18 cellular contexts compared by ENCODE assay signal in genomic region chr13:20519887-20520286, GRCh38.
"Had no signal": no experiment of that assay in that cellular context is flagged by ENCODE, and none has a peak within 500 bp of the region (broad histone marks: within the 10 kb centered on the region; RNA-seq: fewer than 3 reads in every experiment).

No MANE protein-coding gene starts in this region.

- H3K4me1 ChIP-seq: pancreas had no signal

- H3K4me3 ChIP-seq: ascending aorta, lung, pancreas, tibial artery had no signal

- H3K27me3 Mint-ChIP-seq: activated B cell treated with CpG ODN at 0.5 μM for 24 hours; activated naive CD8-positive, alpha-beta T cell treated with anti-CD3 and anti-CD28 coated beads, Interleukin-2, amount 10 ng/mL, durations not matched to agents 7 days and 5 days; dendritic cell treated with granulocyte-macrophage colony-stimulating factor and Interleukin-4, amounts not matched to agents 40 ng/mL and 50 ng/mL, for 4 days; effector memory CD8-positive, alpha-beta T cell; naive B cell had no signal

- H3K4me3 Mint-ChIP-seq: activated B cell treated with CpG ODN at 0.5 μM for 24 hours; activated naive CD8-positive, alpha-beta T cell treated with anti-CD3 and anti-CD28 coated beads, Interleukin-2, amount 10 ng/mL, durations not matched to agents 7 days and 5 days; dendritic cell treated with granulocyte-macrophage colony-stimulating factor and Interleukin-4, amounts not matched to agents 40 ng/mL and 50 ng/mL, for 4 days; effector memory CD8-positive, alpha-beta T cell; naive B cell; T-helper 2 cell treated with Interferon-gamma antibody and Interleukin-4, amounts not matched to agents 5 μg/mL and 100 μg/mL, for 36 hours had no signal

- DNase-seq: activated B cell treated with CpG ODN at 0.5 μM for 24 hours; activated CD4-positive, alpha-beta T cell treated with anti-CD3 and anti-CD28 coated beads, Interleukin-2, amount 50 U/mL, for 1 hour; activated naive CD4-positive, alpha-beta T cell; activated naive CD8-positive, alpha-beta T cell treated with anti-CD3 and anti-CD28 coated beads, Interleukin-2, amount 10 ng/mL, durations not matched to agents 7 days and 5 days; activated T-cell treated with anti-CD3 and anti-CD28 coated beads for 4 hours; effector memory CD8-positive, alpha-beta T cell; hypothalamus; naive B cell; pancreas; retina; stimulated activated CD4-positive, alpha-beta T cell treated with anti-CD3 and anti-CD28 coated beads, Interleukin-15, amount 100 ng/mL, for 24 hours; stimulated activated CD4-positive, alpha-beta T cell treated with anti-CD3 and anti-CD28 coated beads, Interleukin-4, amount 100 ng/mL, for 1 hour; stimulated activated naive CD4-positive, alpha-beta T cell; tibial artery had no signal

- H3K36me3 ChIP-seq: ascending aorta, pancreas, tibial artery had no signal

- H3K27ac ChIP-seq: ascending aorta, pancreas, tibial artery had no signal

- H3K9me3 Mint-ChIP-seq: activated B cell treated with CpG ODN at 0.5 μM for 24 hours; activated naive CD8-positive, alpha-beta T cell treated with anti-CD3 and anti-CD28 coated beads, Interleukin-2, amount 10 ng/mL, durations not matched to agents 7 days and 5 days; dendritic cell treated with granulocyte-macrophage colony-stimulating factor and Interleukin-4, amounts not matched to agents 40 ng/mL and 50 ng/mL, for 4 days; effector memory CD8-positive, alpha-beta T cell; naive B cell; T-helper 2 cell treated with Interferon-gamma antibody and Interleukin-4, amounts not matched to agents 5 μg/mL and 100 μg/mL, for 36 hours had no signal

- H3K9me3 ChIP-seq: ascending aorta, pancreas, tibial artery had no signal

- ATAC-seq: effector memory CD8-positive, alpha-beta T cell; pancreas had no signal

- H3K27ac Mint-ChIP-seq: activated B cell treated with CpG ODN at 0.5 μM for 24 hours; activated naive CD8-positive, alpha-beta T cell treated with anti-CD3 and anti-CD28 coated beads, Interleukin-2, amount 10 ng/mL, durations not matched to agents 7 days and 5 days; dendritic cell treated with granulocyte-macrophage colony-stimulating factor and Interleukin-4, amounts not matched to agents 40 ng/mL and 50 ng/mL, for 4 days; effector memory CD8-positive, alpha-beta T cell; T-helper 2 cell treated with Interferon-gamma antibody and Interleukin-4, amounts not matched to agents 5 μg/mL and 100 μg/mL, for 36 hours had no signal

- H3K27me3 ChIP-seq: ascending aorta, pancreas, tibial artery had no signal
